Comparison of ENCODE assay signal across 1 cellular context in the genomic region with DNA sequence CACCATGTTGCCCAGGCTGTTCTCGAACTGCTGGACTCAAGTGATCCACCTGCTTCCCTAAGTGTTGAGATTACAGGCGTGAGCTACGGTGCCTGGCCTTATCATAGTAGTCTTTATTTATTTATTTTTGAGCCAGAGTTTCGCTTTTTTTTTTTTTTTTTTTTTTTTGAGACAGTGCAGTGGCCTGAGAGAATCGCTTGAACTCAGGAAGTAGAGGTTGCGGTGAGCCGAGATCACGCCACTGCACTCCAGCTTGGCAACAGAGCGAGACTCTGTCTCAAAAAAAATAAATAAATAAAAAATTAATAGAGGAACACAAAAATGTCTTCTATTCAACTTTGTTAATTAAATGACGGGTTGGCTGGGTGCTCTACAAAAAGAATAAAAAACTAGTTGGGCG.
TF ChIP-seq lines count a peak whose summit lies in the region.

No MANE protein-coding gene starts in this region.

TF ChIP-seq in HepG2, 621 proteins besides CTCF, POLR2A, EP300 and RAD21:
- no peak for TF ChIP-seq RBM39 (IDR thresholded peaks at IDR 0.05; ENCODE audit: low read depth, low read length, poor library complexity, severe bottlenecking)
- TF ChIP-seq HINFP (CRISPR knock-in tag; IDR thresholded peaks at IDR 0.05; ENCODE audit: low read depth) = no peak
- TF ChIP-seq ZNF44 (CRISPR knock-in tag; IDR thresholded peaks at IDR 0.05) = 0 out of 2 replicates have a peak, but pooled peaks have one; percentile 62
TF ChIP-seq in HepG2: peak in this region for 1.
